In genomic region chr4:168908093-168908492, GRCh38 we compare ENCODE assay signal across 17 cellular contexts.
DNase-seq lines count a peak whose midpoint lies in the region; ATAC-seq and TF ChIP-seq lines count a peak whose summit lies in the region.
"Had no signal": no experiment of that assay in that cellular context is flagged by ENCODE, and none has a peak within 500 bp of the region (broad histone marks: within the 10 kb centered on the region; RNA-seq: fewer than 3 reads in every experiment).

No MANE protein-coding gene starts in this region.

- H3K9me3 Mint-ChIP-seq in naive thymus-derived CD8-positive, alpha-beta T cell, result no peaks in the 10 kb centered on the region
- H3K9me3 Mint-ChIP-seq: GM23338 had no signal

- ATAC-seq in right lobe of liver, result no peak
- no peak for ATAC-seq in naive thymus-derived CD8-positive, alpha-beta T cell
- ATAC-seq: body of pancreas, esophagus mucosa, GM23338 had no signal

- H3K4me2 ChIP-seq in smooth muscle cell, result peak overlapping the region; percentile 11
- H3K4me2 ChIP-seq: GM23338 had no signal

- H3K4me3 ChIP-seq in smooth muscle cell (no peak overlapping the region), dorsolateral prefrontal cortex (no peak overlapping the region), right lobe of liver (no peak overlapping the region)
- H3K4me3 ChIP-seq: body of pancreas, GM23338 had no signal

- H3K27me3 ChIP-seq in smooth muscle cell (ENCODE audit: low read depth), result no peaks in the 10 kb centered on the region
- H3K27me3 ChIP-seq in dorsolateral prefrontal cortex, result no peaks in the 10 kb centered on the region
- H3K27me3 ChIP-seq in right lobe of liver, result no peaks in the 10 kb centered on the region
- H3K27me3 ChIP-seq: body of pancreas had no signal

- intact Hi-C loops in dorsolateral prefrontal cortex (cut with DNase I), result no loop called here
- intact Hi-C loops in right lobe of liver (cut with DNase I), result no loop called here

- H3K9me3 ChIP-seq in smooth muscle cell (replicated peaks; ENCODE audit: low read depth) (no peaks in the 10 kb centered on the region), right lobe of liver (no peaks in the 10 kb centered on the region)
- H3K9me3 ChIP-seq: body of pancreas had no signal

- WGBS in smooth muscle cell (ENCODE audit: low lambda C conversion rate), result 92% methylated on average over 1 of the region's 1 CpG
- WGBS in right lobe of liver (ENCODE audit: insufficient coverage, low coverage, low lambda C conversion rate, missing lambda C conversion rate), result 100% methylated on average over 1 of the region's 1 CpG

- TF ChIP-seq CTCF in smooth muscle cell (IDR thresholded peaks at IDR 0.05; ENCODE audit: borderline replicate concordance, insufficient read depth, poor library complexity, severe bottlenecking), result no peak
- TF ChIP-seq CTCF in dorsolateral prefrontal cortex (IDR thresholded peaks at IDR 0.05 in 54 of 56, conservative IDR thresholded peaks at IDR 0.05 in 2 of 56; ENCODE audit: low read depth in 1 of 56, partially characterized antibody in 56 of 56), result no peak
- TF ChIP-seq CTCF in right lobe of liver (IDR thresholded peaks at IDR 0.05), result no peak

- H3K27ac ChIP-seq in smooth muscle cell (ENCODE audit: low read depth) (peak overlapping the region; percentile 93), dorsolateral prefrontal cortex (peak overlapping the region in 1 of 59 donors; percentile 6), right lobe of liver (no peak overlapping the region)
- H3K27ac ChIP-seq: body of pancreas had no signal

- peaks cover 76% of the 10 kb centered on the region for H3K79me2 ChIP-seq in smooth muscle cell (ENCODE audit: low read depth)

- H3K4me1 ChIP-seq in smooth muscle cell (ENCODE audit: low read depth) (peaks cover 10% of the 10 kb centered on the region), right lobe of liver (no peaks in the 10 kb centered on the region)
- H3K4me1 ChIP-seq: body of pancreas had no signal

- no peaks in the 10 kb centered on the region for H3K36me3 Mint-ChIP-seq in naive thymus-derived CD8-positive, alpha-beta T cell

- no peak overlapping the region for H3K4me3 Mint-ChIP-seq in naive thymus-derived CD8-positive, alpha-beta T cell
- H3K4me3 Mint-ChIP-seq: GM23338 had no signal

- no peak for TF ChIP-seq POLR2A in right lobe of liver (IDR thresholded peaks at IDR 0.05)

- H3K9ac ChIP-seq in smooth muscle cell (ENCODE audit: low read depth), result peak overlapping the region; percentile 32

- H3K27me3 Mint-ChIP-seq in naive thymus-derived CD8-positive, alpha-beta T cell, result no peaks in the 10 kb centered on the region

- peaks cover 72% of the 10 kb centered on the region for H3F3A ChIP-seq in smooth muscle cell (ENCODE audit: low read depth)

- H3K27ac Mint-ChIP-seq in naive thymus-derived CD8-positive, alpha-beta T cell, result no peak overlapping the region

- DNase-seq in HCEC 1CT, result peak; percentile 30
- peak; percentile 12 for DNase-seq in amniotic stem cell (lab: John Stamatoyannopoulos, UW)
- DNase-seq in glomerular visceral epithelial cell (ENCODE audit: extremely low spot score), result peak; percentile 48
- DNase-seq in smooth muscle cell (lab: John Stamatoyannopoulos, UW; ENCODE audit: unreplicated experiment), result no peak
- no peak for DNase-seq in dorsolateral prefrontal cortex
- no peak for DNase-seq in DMS53 treated with DMSO at 0.1 percent for 48 hours (lab: John Stamatoyannopoulos, UW; ENCODE audit: unreplicated experiment)
- DNase-seq in right lobe of liver, result no peak
- no peak for DNase-seq in naive thymus-derived CD8-positive, alpha-beta T cell
- DNase-seq: activated CD4-positive, CD25-positive, alpha-beta regulatory T cell; body of pancreas; NCI-H1436 treated with DMSO at 0.1 percent for 48 hours; NCI-H748 treated with DMSO at 0.1 percent for 48 hours; occipital lobe; stimulated activated CD4-positive, alpha-beta T cell treated with anti-CD3 and anti-CD28 coated beads, Interleukin-2, amount 100 ng/mL, for 24 hours; stimulated activated naive CD4-positive, alpha-beta T cell had no signal

- peaks cover 75% of the 10 kb centered on the region for H4K20me1 ChIP-seq in smooth muscle cell (ENCODE audit: low read depth)

- H2AFZ ChIP-seq in smooth muscle cell (ENCODE audit: low read depth), result no peak overlapping the region
- H2AFZ ChIP-seq: GM23338 had no signal

- H3K36me3 ChIP-seq in smooth muscle cell (ENCODE audit: low read depth), result peaks cover 64% of the 10 kb centered on the region
- H3K36me3 ChIP-seq in right lobe of liver, result no peaks in the 10 kb centered on the region

- H3K4me1 Mint-ChIP-seq in naive thymus-derived CD8-positive, alpha-beta T cell, result peaks cover 0 to 4% (median 0%) of the 10 kb centered on the region in 4 donors
- H3K4me1 Mint-ChIP-seq: GM23338 had no signal

- POLR2A ChIA-PET in naive thymus-derived CD8-positive, alpha-beta T cell (lab: Charles Lee), result no interaction called here

Comparison
In these comparisons a context has a peak if more than half of its experiments do, and no peak if none do; other contexts are left out.
1. DNase-seq: peak in HCEC 1CT (single experiment), amniotic stem cell (single experiment) and glomerular visceral epithelial cell (single experiment); none in smooth muscle cell (single experiment), dorsolateral prefrontal cortex (0 of 10), DMS53 treated with DMSO at 0.1 percent for 48 hours (single experiment), right lobe of liver (0 of 3) and naive thymus-derived CD8-positive, alpha-beta T cell (0 of 10).